ENCODE assay signal across 8 cellular contexts in genomic region chr11:18720811-18721575, GRCh38.
DNase-seq lines count a peak whose midpoint lies in the region; ATAC-seq lines count a peak whose summit lies in the region.

No MANE protein-coding gene starts in this region.

- ATAC-seq in GM21717 (IDR thresholded peaks at IDR 0.05; ENCODE audit: unreplicated experiment) = peak; percentile 69

- DNase-seq in DMS53 (lab: John Stamatoyannopoulos, UW) (peak; percentile 90), NCI-H1092 (lab: John Stamatoyannopoulos, UW) (peak; percentile 70), cerebellar cortex (ENCODE audit: low spot score) (peak; percentile 66), kidney tubule cell (ENCODE audit: low spot score) (peak; percentile 66), NCI-H345 treated with DMSO at 0.1 percent for 48 hours (lab: John Stamatoyannopoulos, UW; ENCODE audit: unreplicated experiment) (no peak)
- peak; percentile 78 for DNase-seq in activated CD4-positive, CD25-positive, alpha-beta regulatory T cell treated with anti-CD3 and anti-CD28 coated beads, Interleukin-2, amount 50 U/mL, for 72 hours
- DNase-seq in stimulated activated CD4-positive, alpha-beta T cell treated with anti-CD3 and anti-CD28 coated beads, Interleukin-15, amount 100 ng/mL, for 48 hours (ENCODE audit: low read depth in 2 of 2) = peak; percentile 53 to 79
